Comparison of ENCODE assay signal across 28 cellular contexts in genomic region chr1:226908913-226909312, GRCh38. TPM values are rescaled to one million over a fixed set of nuclear protein-coding genes. Genes with fewer than 3 reads are reported as not detected.
DNase-seq lines count a peak whose midpoint lies in the region; ATAC-seq, FAIRE-seq and TF ChIP-seq lines count a peak whose summit lies in the region.
"Had no signal": no experiment of that assay in that cellular context is flagged by ENCODE, and none has a peak within 500 bp of the region (broad histone marks: within the 10 kb centered on the region; RNA-seq: fewer than 3 reads in every experiment).

No MANE protein-coding gene starts in this region.

- H3K4me1 ChIP-seq in K562 (replicated peaks in 1 of 2; ENCODE audit: control insufficient read depth in 2 of 2, insufficient read depth in 2 of 2, low read length in 2 of 2) = no peaks in the 10 kb centered on the region
- H3K4me1 ChIP-seq in GM23248 (ENCODE audit: insufficient read depth) = no peaks in the 10 kb centered on the region
- H3K4me1 ChIP-seq: HAP-1 had no signal

- in situ Hi-C loops in K562 (cut with MboI) = no loop called here
- in situ Hi-C loops in GM13977 (cut with MboI; ENCODE audit: low pct_unique_long_range_greater_than_20kb, low sequenced_read_pairs, unreplicated experiment) = no loop called here
- in situ Hi-C loops in GM23248 (cut with MboI) = no loop called here

- H3K27ac ChIP-seq in K562 (ENCODE audit: extremely low read depth, low read depth, low read length) (no peak overlapping the region), GM23248 (no peak overlapping the region)
- H3K27ac ChIP-seq: KMS-11, PC-9, SJSA1 had no signal

- peak; percentile 45 for DNase-seq in H7
- peak in 1 of 4 experiments; percentile 30 for DNase-seq in K562 (ENCODE audit: extremely low read depth in 1 of 4, low spot score in 3 of 4)
- DNase-seq in fibroblast of the aortic adventitia (ENCODE audit: low read depth) = peak; percentile 13
- DNase-seq in activated T-cell treated with anti-CD3 and anti-CD28 coated beads, Interleukin-2, amount 50 U/mL, for 4 hours = no peak
- DNase-seq in GM13977 (ENCODE audit: low spot score) = no peak
- DNase-seq in GM23248 = no peak
- DNase-seq: Calu3; CD8-positive, alpha-beta memory T cell; DMS153; DND-41; HFFc6; IMR-90; NCI-H1092; NCI-H1417 treated with DMSO at 0.1 percent for 48 hours; NCI-H1694 treated with DMSO at 0.1 percent for 48 hours; NCI-H2081 treated with DMSO at 0.1 percent for 48 hours; NCI-H446; NCI-H524 treated with DMSO at 0.1 percent for 48 hours; NCI-H774; PC-9; Right ventricle myocardium superior; RPMI8226; T-cell had no signal

- H4K20me1 ChIP-seq in K562 (replicated peaks; ENCODE audit: control insufficient read depth, insufficient read depth, low read length) (no peaks in the 10 kb centered on the region), GM23248 (ENCODE audit: insufficient read depth) (no peaks in the 10 kb centered on the region)

- H3K9me3 Mint-ChIP-seq in activated T-cell treated with anti-CD3 and anti-CD28 coated beads, Interleukin-2, amount 50 U/mL, for 4 hours = no peaks in the 10 kb centered on the region
- H3K9me3 Mint-ChIP-seq: CD14-positive monocyte; CD8-positive, alpha-beta memory T cell; HFFc6; T-cell had no signal

- no peak for TF ChIP-seq POLR2A in K562 (conservative IDR thresholded peaks at IDR 0.05)

- ATAC-seq in K562 (peak; percentile 39; the same call in 1 of the 3 replicates), HG03457 (IDR thresholded peaks at IDR 0.05; ENCODE audit: unreplicated experiment) (no peak)
- no peak for ATAC-seq in activated T-cell treated with anti-CD3 and anti-CD28 coated beads, Interleukin-2, amount 50 U/mL, for 4 hours
- ATAC-seq: T-cell had no signal

- H3K4me2 ChIP-seq in K562 (ENCODE audit: insufficient read depth, low read length) (no peak overlapping the region), GM23248 (ENCODE audit: unreplicated experiment) (no peak overlapping the region)
- H3K4me2 ChIP-seq: KMS-11, PC-9 had no signal

- no peaks in the 10 kb centered on the region for H3F3A ChIP-seq in GM23248 (ENCODE audit: insufficient read depth)

- POLR2A ChIA-PET in K562 (lab: Yijun Ruan, JAX) = interaction anchor here (0.8 kb wide), 1 partner anchor 523 kb away, joined by 3 read pairs; no protein-coding TSS in a partner anchor

- H3K9me3 ChIP-seq in K562 (replicated peaks; ENCODE audit: control insufficient read depth, insufficient read depth, low read depth, low read length) (no peaks in the 10 kb centered on the region), GM23248 (ENCODE audit: low read depth) (no peaks in the 10 kb centered on the region)
- H3K9me3 ChIP-seq: HAP-1, SJSA1 had no signal

- no peaks in the 10 kb centered on the region for H3K27me3 Mint-ChIP-seq in activated T-cell treated with anti-CD3 and anti-CD28 coated beads, Interleukin-2, amount 50 U/mL, for 4 hours (ENCODE audit: low read depth)
- H3K27me3 Mint-ChIP-seq: CD8-positive, alpha-beta memory T cell; T-cell had no signal

- 55% methylated on average over 1 of the region's 1 CpG for WGBS in K562 (ENCODE audit: insufficient coverage, low coverage, missing lambda C conversion rate)
- 86 to 87% methylated on average over 1 of the region's 1 CpG for WGBS in GM23248 (ENCODE audit: low coverage in 1 of 2, low lambda C conversion rate in 2 of 2, missing lambda C conversion rate in 2 of 2), 2 experiments

- H3K9ac ChIP-seq in K562 (ENCODE audit: insufficient read depth in 1 of 2, low read depth in 2 of 2, low read length in 2 of 2) = no peak overlapping the region
- H3K9ac ChIP-seq in GM23248 = no peak overlapping the region
- H3K9ac ChIP-seq: KMS-11 had no signal

- H3K4me1 Mint-ChIP-seq in activated T-cell treated with anti-CD3 and anti-CD28 coated beads, Interleukin-2, amount 50 U/mL, for 4 hours (ENCODE audit: low read depth) = peaks cover 2% of the 10 kb centered on the region
- H3K4me1 Mint-ChIP-seq: CD8-positive, alpha-beta memory T cell; T-cell had no signal

- H3K9me2 ChIP-seq in GM23248 (ENCODE audit: insufficient read depth) = no peaks in the 10 kb centered on the region

- no peaks in the 10 kb centered on the region for H3K36me3 Mint-ChIP-seq in activated T-cell treated with anti-CD3 and anti-CD28 coated beads, Interleukin-2, amount 50 U/mL, for 4 hours (ENCODE audit: insufficient read depth)
- H3K36me3 Mint-ChIP-seq: CD14-positive monocyte, T-cell had no signal

- H3K4me3 Mint-ChIP-seq in activated T-cell treated with anti-CD3 and anti-CD28 coated beads, Interleukin-2, amount 50 U/mL, for 4 hours = no peak overlapping the region
- H3K4me3 Mint-ChIP-seq: CD14-positive monocyte; CD8-positive, alpha-beta memory T cell; HFFc6; T-cell had no signal

- BruUV-seq in K562 (replicated peaks; lab: Mats Ljungman, UMichigan) = no TSS peak

- no peaks in the 10 kb centered on the region for H3K27me3 ChIP-seq in H7 (ENCODE audit: control insufficient read depth, insufficient read depth, low read length)
- no peaks in the 10 kb centered on the region for H3K27me3 ChIP-seq in K562 (ENCODE audit: control insufficient read depth in 2 of 2, insufficient read depth in 2 of 2, low read length in 2 of 2)
- no peaks in the 10 kb centered on the region for H3K27me3 ChIP-seq in GM23248 (replicated peaks; ENCODE audit: insufficient read depth)
- H3K27me3 ChIP-seq: SJSA1 had no signal

- TF ChIP-seq CTCF in K562 (IDR thresholded peaks at IDR 0.05 in 2 of 3, conservative IDR thresholded peaks at IDR 0.05 in 1 of 3; ENCODE audit: insufficient read depth in 2 of 3, low read depth in 1 of 3, low read length in 3 of 3) (no peak), fibroblast of the aortic adventitia (IDR thresholded peaks at IDR 0.05; ENCODE audit: insufficient read depth, low read length) (no peak), GM13977 (IDR thresholded peaks at IDR 0.05; ENCODE audit: extremely low read depth, insufficient read depth, missing control alignments) (no peak)

- intact Hi-C loops in K562 (cut with micrococcal nuclease) = no loop called here

- no peak for TF ChIP-seq RAD21 in K562 (CRISPR knock-in tag; conservative IDR thresholded peaks at IDR 0.05 in 1 of 2, IDR thresholded peaks at IDR 0.05 in 1 of 2)

- CTCF ChIA-PET in K562 (lab: Yijun Ruan, JAX; ENCODE audit: low intra/inter-chr PET ratio) = no interaction called here

- H3K9me1 ChIP-seq in K562 (ENCODE audit: control insufficient read depth, insufficient read depth, low read length) = no peaks in the 10 kb centered on the region

- H3K4me3 ChIP-seq in H7 (ENCODE audit: insufficient read depth, low read depth, low read length) = no peak overlapping the region
- H3K4me3 ChIP-seq in K562 = no peak overlapping the region
- no peak overlapping the region for H3K4me3 ChIP-seq in fibroblast of the aortic adventitia (ENCODE audit: low read depth, low read length)
- H3K4me3 ChIP-seq in GM23248 = no peak overlapping the region
- H3K4me3 ChIP-seq: HAP-1, PC-9, SJSA1 had no signal

- H2AFZ ChIP-seq in K562 (ENCODE audit: low read depth, low read length) (no peak overlapping the region), GM23248 (no peak overlapping the region)
- H2AFZ ChIP-seq: PC-9 had no signal

- no peak for TF ChIP-seq EP300 in K562 (IDR thresholded peaks at IDR 0.05; ENCODE audit: low read length)

- H3K79me2 ChIP-seq in K562 (ENCODE audit: control insufficient read depth, insufficient read depth, low read length) (no peaks in the 10 kb centered on the region), GM23248 (ENCODE audit: insufficient read depth) (no peaks in the 10 kb centered on the region)

- no peak for FAIRE-seq in K562 (lab: Jason Lieb, UNC)

- H3K36me3 ChIP-seq in H7 (replicated peaks; ENCODE audit: control insufficient read depth, insufficient read depth, low read length) (no peaks in the 10 kb centered on the region), K562 (ENCODE audit: control insufficient read depth, insufficient read depth, low read length) (no peaks in the 10 kb centered on the region), GM23248 (ENCODE audit: low read depth) (no peaks in the 10 kb centered on the region)
- H3K36me3 ChIP-seq: HAP-1, SJSA1 had no signal

RNA-seq across cellular contexts. Expression of gene COQ8A, which starts 31.2 kb away (rescaled TPM):
- 35.8 and 52.5 TPM in 2 replicates for total RNA-seq in H7 (2014; rRNA removed; shearing (Covaris generic))
- total RNA-seq in K562 (2011; cell fraction: chromatin; rRNA removed; ENCODE audit: low replicate concordance) = 36.8 and 53.6 TPM in 2 replicates
- 34.5 and 34.7 TPM in 2 replicates for total RNA-seq in K562 (2011; cell fraction: nucleolus; rRNA removed)
- total RNA-seq in K562 (2011; cell fraction: nucleoplasm; rRNA removed) = 35.6 and 48.2 TPM in 2 replicates
- 40.1 and 45.0 TPM in 2 replicates for total RNA-seq in K562 (2014; rRNA removed)
- total RNA-seq in K562 (2014; rRNA removed; fragmentation: Illumina TruSeq; extraction: Trizol) = 18.4 and 18.6 TPM in 2 replicates
- total RNA-seq in K562 (2015; rRNA removed; fragmentation: Illumina TruSeq; extraction: Trizol) = 20.5 and 20.7 TPM in 2 replicates
- total RNA-seq in K562 (2021) = 44.3 and 54.3 TPM in 2 replicates
- polyA plus RNA-seq in K562 (2011; rRNA removed) = 38.4 and 40.1 TPM in 2 replicates
- 36.3 and 44.9 TPM in 2 replicates for polyA plus RNA-seq in K562 (2011; cell fraction: cytosol; rRNA removed)
- 78.8 and 89.1 TPM in 2 replicates for polyA plus RNA-seq in K562 (2011; cell fraction: nucleus; rRNA removed)
- polyA plus RNA-seq in K562 (2012) = 27.1 and 42.6 TPM in 2 replicates
- polyA plus RNA-seq in K562 (2014; fragmentation: Illumina TruSeq; extraction: Trizol) = 32.4 and 42.5 TPM in 2 replicates
- polyA plus RNA-seq in K562 (2014; fragmentation: Nextera tagmentation; extraction: Ambion mirVana) = 1 to 10 TPM; 2.6 to 4.1 TPM
- 38.0 and 45.7 TPM in 2 replicates for polyA plus RNA-seq in K562 (2014; rRNA removed)
- 18.9 and 22.0 TPM in 2 replicates for polyA minus RNA-seq in K562 (2011; rRNA and poly(A)+ RNA removed)
- 18.2 and 22.0 TPM in 2 replicates for polyA minus RNA-seq in K562 (2011; cell fraction: cytosol; rRNA and poly(A)+ RNA removed)
- 18.6 and 21.1 TPM in 2 replicates for polyA minus RNA-seq in K562 (2011; cell fraction: nucleus; rRNA and poly(A)+ RNA removed)
- total RNA-seq in fibroblast of the aortic adventitia (ENCODE audit: low replicate concordance) = 8.4 and 22.3 TPM in 2 replicates
- 10 to 100 TPM; 25.4 to 31.3 (median 31.0) TPM for total RNA-seq in activated T-cell treated with anti-CD3 and anti-CD28 coated beads, Interleukin-2, amount 50 U/mL, for 4 hours
- total RNA-seq in GM23248 (2014; rRNA removed; shearing (Covaris generic)) = 8.3 and 10.5 TPM in 2 replicates
- 7.9 and 8.7 TPM in 2 replicates for polyA plus RNA-seq in GM23248 (2016; fragmentation: Nextera tagmentation; extraction: Ambion mirVana)

RNA-seq across cellular contexts. Expression of gene PSEN2, which starts 38.5 kb away (rescaled TPM):
- total RNA-seq in H7 (2014; rRNA removed; shearing (Covaris generic)) = 24.7 and 39.0 TPM in 2 replicates
- 26.0 and 76.1 TPM in 2 replicates for total RNA-seq in K562 (2011; cell fraction: chromatin; rRNA removed; ENCODE audit: low replicate concordance)
- total RNA-seq in K562 (2011; cell fraction: nucleolus; rRNA removed) = 54.9 and 66.9 TPM in 2 replicates
- total RNA-seq in K562 (2011; cell fraction: nucleoplasm; rRNA removed) = 40.9 and 48.3 TPM in 2 replicates
- total RNA-seq in K562 (2014; rRNA removed) (21.3 and 23.7 TPM in 2 replicates), K562 (2014; rRNA removed; fragmentation: Illumina TruSeq; extraction: Trizol) (9.2 and 10.9 TPM in 2 replicates), K562 (2015; rRNA removed; fragmentation: Illumina TruSeq; extraction: Trizol) (15.1 and 15.2 TPM in 2 replicates), K562 (2021) (19.7 and 21.5 TPM in 2 replicates), fibroblast of the aortic adventitia (ENCODE audit: low replicate concordance) (13.1 and 42.7 TPM in 2 replicates)
- polyA plus RNA-seq in K562 (2011; rRNA removed) (12.1 and 12.9 TPM in 2 replicates), K562 (2014; fragmentation: Illumina TruSeq; extraction: Trizol) (13.7 and 15.4 TPM in 2 replicates), K562 (2014; fragmentation: Nextera tagmentation; extraction: Ambion mirVana) (1 to 10 TPM; 2.3 to 3.3 TPM), K562 (2014; rRNA removed) (18.0 and 20.9 TPM in 2 replicates), GM23248 (2016; fragmentation: Nextera tagmentation; extraction: Ambion mirVana) (7.5 and 10.8 TPM in 2 replicates)
- 13.0 and 21.6 TPM in 2 replicates for polyA plus RNA-seq in K562 (2011; cell fraction: cytosol; rRNA removed)
- polyA plus RNA-seq in K562 (2011; cell fraction: nucleus; rRNA removed) = 25.4 and 41.4 TPM in 2 replicates
- polyA plus RNA-seq in K562 (2012) = 15.3 and 17.8 TPM in 2 replicates
- polyA minus RNA-seq in K562 (2011; rRNA and poly(A)+ RNA removed) = 14.2 and 24.8 TPM in 2 replicates
- polyA minus RNA-seq in K562 (2011; cell fraction: cytosol; rRNA and poly(A)+ RNA removed) = 6.5 and 10.5 TPM in 2 replicates
- 16.0 and 20.1 TPM in 2 replicates for polyA minus RNA-seq in K562 (2011; cell fraction: nucleus; rRNA and poly(A)+ RNA removed)
- 1 to 10 TPM; 3.6 to 4.9 (median 4.9) TPM for total RNA-seq in activated T-cell treated with anti-CD3 and anti-CD28 coated beads, Interleukin-2, amount 50 U/mL, for 4 hours
- total RNA-seq in GM23248 (2014; rRNA removed; shearing (Covaris generic)) = 7.0 and 13.9 TPM in 2 replicates

Comparison
In these comparisons a context has a peak if more than half of its experiments do, and no peak if none do; other contexts are left out.
1. DNase-seq: peak in H7 (single experiment) and fibroblast of the aortic adventitia (single experiment); none in activated T-cell treated with anti-CD3 and anti-CD28 coated beads, Interleukin-2, amount 50 U/mL, for 4 hours (single experiment), GM13977 (single experiment) and GM23248 (single experiment).